ENCODE assay signal across 8 cellular contexts in the genomic region with DNA sequence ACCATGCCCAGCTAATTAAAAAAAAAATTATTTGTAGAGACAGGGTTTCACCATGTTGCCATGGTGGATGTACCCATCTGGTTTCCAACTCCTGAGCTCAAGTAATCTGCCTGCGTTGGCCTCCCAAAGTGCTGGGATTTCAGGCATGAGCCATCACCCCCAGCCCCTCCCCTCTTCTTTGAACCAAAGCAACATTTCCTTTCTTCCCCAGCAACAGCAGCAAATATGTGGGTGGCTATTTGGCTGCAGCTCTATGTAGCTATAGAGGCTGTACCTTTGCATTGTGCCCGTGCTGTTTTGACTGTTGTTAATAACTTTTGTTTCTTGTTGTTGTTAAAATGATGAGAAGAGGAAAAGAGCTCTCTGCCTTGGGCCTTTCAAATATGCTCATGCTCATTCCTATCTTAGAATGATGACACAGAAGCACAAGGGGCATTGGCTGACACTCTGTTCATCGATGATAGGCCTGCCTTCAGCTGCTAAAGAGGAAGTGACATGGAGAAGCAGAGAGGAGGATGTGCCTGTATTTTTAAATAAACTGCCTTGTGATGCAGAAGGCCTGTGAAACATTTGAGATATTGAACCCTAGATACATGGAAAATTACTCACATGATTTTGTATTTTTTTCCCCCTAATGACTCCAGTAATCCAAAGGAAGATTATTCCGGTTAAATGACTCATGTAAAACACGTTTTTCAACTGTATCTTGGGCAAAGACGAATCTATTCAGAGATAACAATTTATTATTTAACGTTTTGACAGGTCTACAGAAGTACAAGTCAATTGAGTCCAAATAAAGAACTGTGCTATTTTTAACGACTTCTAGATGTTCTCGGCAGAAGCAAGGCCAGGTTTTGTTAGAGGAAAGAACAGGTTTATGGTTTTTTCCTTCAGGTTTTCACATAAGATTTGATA. TPM values are rescaled to one million over a fixed set of nuclear protein-coding genes. Genes with fewer than 3 reads are reported as not detected.
DNase-seq lines count a peak whose midpoint lies in the region; ATAC-seq and TF ChIP-seq lines count a peak whose summit lies in the region.

No MANE protein-coding gene starts in this region.

- no peak for TF ChIP-seq CTCF in type B pancreatic cell (conservative IDR thresholded peaks at IDR 0.05)

- no peak overlapping the region for H3K4me3 Mint-ChIP-seq in activated naive CD4-positive, alpha-beta T cell treated with anti-CD3 and anti-CD28 coated beads, Interleukin-2, amount 50 U/mL, for 24 hours
- H3K4me3 Mint-ChIP-seq in activated naive CD4-positive, alpha-beta T cell treated with anti-CD3 and anti-CD28 coated beads, Interleukin-2, amount 10 ng/mL, durations not matched to agents 7 days and 5 days, result no peak overlapping the region
- H3K4me3 Mint-ChIP-seq in type B pancreatic cell, result peak overlapping the region; percentile 30

- CTCF ChIA-PET in activated naive CD4-positive, alpha-beta T cell treated with anti-CD3 and anti-CD28 coated beads, Interleukin-2, amount 10 ng/mL, durations not matched to agents 7 days and 5 days (lab: Charles Lee), result interaction anchor here (0.7 kb wide), 1 partner anchor 21 kb away, joined by 4 read pairs; no protein-coding TSS in a partner anchor

- peak overlapping the region; percentile 42 for H3K27ac Mint-ChIP-seq in activated naive CD4-positive, alpha-beta T cell treated with anti-CD3 and anti-CD28 coated beads, Interleukin-2, amount 50 U/mL, for 24 hours
- no peak overlapping the region for H3K27ac Mint-ChIP-seq in activated naive CD4-positive, alpha-beta T cell treated with anti-CD3 and anti-CD28 coated beads, Interleukin-2, amount 10 ng/mL, durations not matched to agents 7 days and 5 days
- peak overlapping the region; percentile 93 for H3K27ac Mint-ChIP-seq in type B pancreatic cell

- H3K36me3 Mint-ChIP-seq in activated naive CD4-positive, alpha-beta T cell treated with anti-CD3 and anti-CD28 coated beads, Interleukin-2, amount 50 U/mL, for 24 hours, result no peaks in the 10 kb centered on the region
- H3K36me3 Mint-ChIP-seq in activated naive CD4-positive, alpha-beta T cell treated with anti-CD3 and anti-CD28 coated beads, Interleukin-2, amount 10 ng/mL, durations not matched to agents 7 days and 5 days, result no peaks in the 10 kb centered on the region
- H3K36me3 Mint-ChIP-seq in type B pancreatic cell, result no peaks in the 10 kb centered on the region

- DNase-seq in activated naive CD4-positive, alpha-beta T cell treated with anti-CD3 and anti-CD28 coated beads, Interleukin-2, amount 10 ng/mL, durations not matched to agents 7 days and 5 days, result no peak
- peak; percentile 30 for DNase-seq in UCSD-AML1 (lab: John Stamatoyannopoulos, UW; ENCODE audit: unreplicated experiment)
- peak; percentile 55 for DNase-seq in hepatic stellate cell (ENCODE audit: low spot score)
- no peak for DNase-seq in type B pancreatic cell (ENCODE audit: extremely low spot score, unreplicated experiment)
- DNase-seq in stimulated activated CD4-positive, alpha-beta T cell treated with anti-CD3 and anti-CD28 coated beads, Interleukin-1b, Interleukin-23, amount 100 ng/mL, for 48 hours, result no peak
- no peak for DNase-seq in NCI-H526 (lab: John Stamatoyannopoulos, UW)

- no peak for ATAC-seq in GM21717 (IDR thresholded peaks at IDR 0.05; ENCODE audit: unreplicated experiment)

- peaks cover 6% of the 10 kb centered on the region for H3K4me1 Mint-ChIP-seq in activated naive CD4-positive, alpha-beta T cell treated with anti-CD3 and anti-CD28 coated beads, Interleukin-2, amount 50 U/mL, for 24 hours
- peaks cover 2% of the 10 kb centered on the region for H3K4me1 Mint-ChIP-seq in activated naive CD4-positive, alpha-beta T cell treated with anti-CD3 and anti-CD28 coated beads, Interleukin-2, amount 10 ng/mL, durations not matched to agents 7 days and 5 days
- H3K4me1 Mint-ChIP-seq in type B pancreatic cell (ENCODE audit: unreplicated experiment), result peaks cover 31% of the 10 kb centered on the region

- no peaks in the 10 kb centered on the region for H3K27me3 Mint-ChIP-seq in activated naive CD4-positive, alpha-beta T cell treated with anti-CD3 and anti-CD28 coated beads, Interleukin-2, amount 50 U/mL, for 24 hours
- no peaks in the 10 kb centered on the region for H3K27me3 Mint-ChIP-seq in activated naive CD4-positive, alpha-beta T cell treated with anti-CD3 and anti-CD28 coated beads, Interleukin-2, amount 10 ng/mL, durations not matched to agents 7 days and 5 days
- H3K27me3 Mint-ChIP-seq in type B pancreatic cell, result no peaks in the 10 kb centered on the region

- no peaks in the 10 kb centered on the region for H3K9me3 Mint-ChIP-seq in activated naive CD4-positive, alpha-beta T cell treated with anti-CD3 and anti-CD28 coated beads, Interleukin-2, amount 50 U/mL, for 24 hours
- no peaks in the 10 kb centered on the region for H3K9me3 Mint-ChIP-seq in activated naive CD4-positive, alpha-beta T cell treated with anti-CD3 and anti-CD28 coated beads, Interleukin-2, amount 10 ng/mL, durations not matched to agents 7 days and 5 days
- no peaks in the 10 kb centered on the region for H3K9me3 Mint-ChIP-seq in type B pancreatic cell

RNA-seq across cellular contexts. Expression of a gene that starts 20.5 kb away (rescaled TPM):
- total RNA-seq in type B pancreatic cell (ENCODE audit: low replicate concordance), result 37.1 and 48.5 TPM in 2 replicates

RNA-seq across cellular contexts. Expression of a gene that starts 52.5 kb away (rescaled TPM):
- not detected in 2 replicates for total RNA-seq in type B pancreatic cell (ENCODE audit: low replicate concordance)

Comparison
In these comparisons a context has a peak if more than half of its experiments do, and no peak if none do; other contexts are left out.
1. DNase-seq: peak in UCSD-AML1 (single experiment) and hepatic stellate cell (single experiment); none in activated naive CD4-positive, alpha-beta T cell treated with anti-CD3 and anti-CD28 coated beads, Interleukin-2, amount 10 ng/mL, durations not matched to agents 7 days and 5 days (single experiment), type B pancreatic cell (single experiment), stimulated activated CD4-positive, alpha-beta T cell treated with anti-CD3 and anti-CD28 coated beads, Interleukin-1b, Interleukin-23, amount 100 ng/mL, for 48 hours (single experiment) and NCI-H526 (0 of 2).